ENCODE assay signal across 9 cellular contexts in genomic region chr21:42892582-42892930, GRCh38. TPM values are rescaled to one million over a fixed set of nuclear protein-coding genes. Genes with fewer than 3 reads are reported as not detected.
A peak's percentile ranks its signal among the peaks of the same experiment; 100 is the strongest.
DNase-seq lines count a peak whose midpoint lies in the region; ATAC-seq and TF ChIP-seq lines count a peak whose summit lies in the region.
"Had no signal": no experiment of that assay in that cellular context is flagged by ENCODE, and none has a peak within 500 bp of the region (broad histone marks: within the 10 kb centered on the region; RNA-seq: fewer than 3 reads in every experiment).

No MANE protein-coding gene starts in this region.

- peaks cover 8 to 17% of the 10 kb centered on the region in 2 donors for H3K36me3 Mint-ChIP-seq in CD14-positive monocyte

- H3K27me3 ChIP-seq in adipocyte (replicated peaks; ENCODE audit: control insufficient read depth, insufficient read depth, low read length), result no peaks in the 10 kb centered on the region
- no peaks in the 10 kb centered on the region for H3K27me3 ChIP-seq in layer of hippocampus (ENCODE audit: control insufficient read depth, insufficient read depth, low read length)

- H3K9ac ChIP-seq in adipocyte (ENCODE audit: low read length), result peak overlapping the region; percentile 93

- H3K36me3 ChIP-seq in adipocyte (ENCODE audit: control insufficient read depth, insufficient read depth, low read length, severe bottlenecking), result peaks cover 13% of the 10 kb centered on the region

- H3K27me3 Mint-ChIP-seq in CD14-positive monocyte (ENCODE audit: low read depth in 3 of 3), result peaks cover 0 to under 1% (median 0%) of the 10 kb centered on the region in 3 donors

- no peaks in the 10 kb centered on the region for H3K9me3 ChIP-seq in adipocyte (ENCODE audit: control insufficient read depth, low read length)

- peak overlapping the region; percentile 79 to 93 for H3K4me3 Mint-ChIP-seq in CD14-positive monocyte

- peaks cover 13% of the 10 kb centered on the region for H3K4me1 Mint-ChIP-seq in CD14-positive monocyte

- no peaks in the 10 kb centered on the region for H3K9me3 Mint-ChIP-seq in CD14-positive monocyte

- no peak for DNase-seq in CD14-positive monocyte (ENCODE audit: low spot score)
- no peak for DNase-seq in adipocyte (ENCODE audit: low read depth)
- DNase-seq in central memory CD4-positive, alpha-beta T cell, result no peak
- DNase-seq in EL, result no peak
- DNase-seq in hepatic stellate cell (ENCODE audit: low spot score), result no peak

- peak overlapping the region; percentile 94 to 98 (median 96) for H3K27ac Mint-ChIP-seq in CD14-positive monocyte

- peak; percentile 15 for ATAC-seq in HG02870 (IDR thresholded peaks at IDR 0.05; ENCODE audit: unreplicated experiment)

- peaks cover 17% of the 10 kb centered on the region for H3K4me1 ChIP-seq in adipocyte (ENCODE audit: control insufficient read depth, insufficient read depth, low read length)

- no peak for TF ChIP-seq CTCF in CD14-positive monocyte (IDR thresholded peaks at IDR 0.05)

- intact Hi-C loops in CD14-positive monocyte (cut with micrococcal nuclease), result no loop called here

- peak overlapping the region; percentile 93 for H3K4me3 ChIP-seq in adipocyte (ENCODE audit: low read length)

- H3K27ac ChIP-seq in layer of hippocampus (ENCODE audit: low read depth, low read length) (peak overlapping the region; percentile 95), temporal lobe (ENCODE audit: low read depth, low read length) (peak overlapping the region; percentile 72)

RNA-seq across cellular contexts. Expression of gene NDUFV3, which starts 0.6 kb away (rescaled TPM):
- polyA plus RNA-seq in CD14-positive monocyte, result 10 to 100 TPM; 18.2 to 35.5 TPM
- total RNA-seq in temporal lobe, result 18.7 TPM

RNA-seq across cellular contexts. Expression of gene WDR4, which starts 13.2 kb away (rescaled TPM):
- 1 to 10 TPM; 2.9 to 3.6 TPM for polyA plus RNA-seq in CD14-positive monocyte
- total RNA-seq in temporal lobe, result 10.6 TPM

RNA-seq across cellular contexts. Expression of gene ERVH48-1, which starts 32.9 kb away (rescaled TPM):
- polyA plus RNA-seq in CD14-positive monocyte, result not detected
- total RNA-seq in temporal lobe, result not detected
- total RNA-seq: renal cortical epithelial cell had no signal
